Comparison of ENCODE assay signal across 29 cellular contexts in the genomic region with DNA sequence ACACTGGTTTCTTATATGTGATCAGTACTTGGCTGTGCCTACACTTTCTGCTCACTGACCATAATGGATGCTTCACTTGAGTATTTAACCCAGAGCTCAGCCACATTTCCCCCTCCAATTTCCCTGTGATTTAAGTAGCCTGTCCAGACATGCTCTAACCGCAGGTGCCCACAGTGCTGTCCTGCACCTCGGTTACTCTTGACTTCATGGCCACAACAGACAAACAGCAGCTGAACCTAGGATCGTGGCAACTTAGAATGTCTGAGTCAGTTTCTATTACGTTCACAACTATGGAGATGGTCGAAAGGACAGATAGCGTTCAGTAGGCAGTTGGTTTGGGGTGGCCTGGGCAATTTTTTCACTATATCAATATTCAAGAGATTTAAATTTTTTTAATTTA.
"Had no signal": no experiment of that assay in that cellular context is flagged by ENCODE, and none has a peak within 500 bp of the region (broad histone marks: within the 10 kb centered on the region; RNA-seq: fewer than 3 reads in every experiment).

No MANE protein-coding gene starts in this region.

- H3K9me3 Mint-ChIP-seq: activated CD4-positive, alpha-beta T cell treated with anti-CD3 and anti-CD28 coated beads, Interleukin-2, amount 10 ng/mL, durations not matched to agents 24 days and 14 days; activated CD8-positive, alpha-beta T cell treated with anti-CD3 and anti-CD28 coated beads for 36 hours; activated naive CD8-positive, alpha-beta T cell treated with anti-CD3 and anti-CD28 coated beads for 36 hours; activated T-cell treated with anti-CD3 and anti-CD28 coated beads, Interleukin-2, amount 50 U/mL, for 72 hours; activated T-helper 17 cell treated with anti-CD3 and anti-CD28 coated beads, Interleukin-2, amount 50 U/mL, for 72 hours; T-helper 2 cell treated with Interferon-gamma antibody and Interleukin-4, amounts not matched to agents 5 μg/mL and 100 μg/mL, for 36 hours had no signal

- H3K27me3 Mint-ChIP-seq: activated CD8-positive, alpha-beta T cell treated with anti-CD3 and anti-CD28 coated beads for 36 hours; activated naive CD8-positive, alpha-beta T cell treated with anti-CD3 and anti-CD28 coated beads for 36 hours; activated T-helper 17 cell treated with anti-CD3 and anti-CD28 coated beads, Interleukin-2, amount 50 U/mL, for 72 hours had no signal

- H3K27ac ChIP-seq: Peyer's patch had no signal

- H3K4me3 Mint-ChIP-seq: activated CD4-positive, alpha-beta T cell treated with anti-CD3 and anti-CD28 coated beads, Interleukin-2, amount 10 ng/mL, durations not matched to agents 24 days and 14 days; activated CD8-positive, alpha-beta T cell treated with anti-CD3 and anti-CD28 coated beads for 36 hours; activated naive CD8-positive, alpha-beta T cell treated with anti-CD3 and anti-CD28 coated beads for 36 hours; activated T-cell treated with anti-CD3 and anti-CD28 coated beads, Interleukin-2, amount 50 U/mL, for 72 hours; activated T-helper 17 cell treated with anti-CD3 and anti-CD28 coated beads, Interleukin-2, amount 50 U/mL, for 72 hours; T-helper 2 cell treated with Interferon-gamma antibody and Interleukin-4, amounts not matched to agents 5 μg/mL and 100 μg/mL, for 36 hours had no signal

- H3K4me3 ChIP-seq: K562, Peyer's patch had no signal

- H3K27me3 ChIP-seq: Peyer's patch had no signal

- H3K9me3 ChIP-seq: Peyer's patch had no signal

- H3K27ac Mint-ChIP-seq: activated CD4-positive, alpha-beta T cell treated with anti-CD3 and anti-CD28 coated beads, Interleukin-2, amount 10 ng/mL, durations not matched to agents 24 days and 14 days; activated CD8-positive, alpha-beta T cell treated with anti-CD3 and anti-CD28 coated beads for 36 hours; activated naive CD8-positive, alpha-beta T cell treated with anti-CD3 and anti-CD28 coated beads for 36 hours; activated T-cell treated with anti-CD3 and anti-CD28 coated beads, Interleukin-2, amount 50 U/mL, for 72 hours; activated T-helper 17 cell treated with anti-CD3 and anti-CD28 coated beads, Interleukin-2, amount 50 U/mL, for 72 hours; T-helper 2 cell treated with Interferon-gamma antibody and Interleukin-4, amounts not matched to agents 5 μg/mL and 100 μg/mL, for 36 hours had no signal

- ATAC-seq: activated CD8-positive, alpha-beta T cell treated with anti-CD3 and anti-CD28 coated beads for 36 hours; activated T-cell treated with anti-CD3 and anti-CD28 coated beads, Interleukin-2, amount 50 U/mL, for 72 hours; activated T-helper 17 cell treated with anti-CD3 and anti-CD28 coated beads, Interleukin-2, amount 50 U/mL, for 72 hours; K562; PC-3 had no signal

- H3K36me3 ChIP-seq: Peyer's patch had no signal

- DNase-seq: activated CD4-positive, alpha-beta T cell treated with anti-CD3 and anti-CD28 coated beads, Interleukin-2, amount 10 ng/mL, durations not matched to agents 24 days and 14 days; activated CD4-positive, alpha-beta T cell treated with anti-CD3 and anti-CD28 coated beads, Interleukin-2, amount 50 U/mL, for 4 hours; activated CD8-positive, alpha-beta T cell treated with anti-CD3 and anti-CD28 coated beads for 36 hours; activated effector memory CD4-positive, alpha-beta T cell treated with anti-CD3 and anti-CD28 coated beads, Interleukin-2, amount 50 U/mL, for 16 hours; activated naive CD4-positive, alpha-beta T cell; activated naive CD4-positive, alpha-beta T cell treated with anti-CD3 and anti-CD28 coated beads, Interleukin-2, amount 50 U/mL, for 16 hours; activated naive CD8-positive, alpha-beta T cell treated with anti-CD3 and anti-CD28 coated beads for 36 hours; activated T-cell treated with anti-CD3 and anti-CD28 coated beads, Interleukin-2, amount 50 U/mL, for 1 hour; activated T-cell treated with anti-CD3 and anti-CD28 coated beads, Interleukin-2, amount 50 U/mL, for 72 hours; amniotic stem cell; aorta; IMR-90; NCI-H1105 treated with DMSO at 0.1 percent for 48 hours; NCI-H1436; NCI-H187; NCI-H2029 treated with DMSO at 0.1 percent for 48 hours; NCI-H2171 treated with DMSO at 0.1 percent for 48 hours; NCI-H2227 treated with DMSO at 0.1 percent for 48 hours; NCI-H446; NCI-H510A treated with DMSO at 0.1 percent for 48 hours; NCI-H69; NK-92 treated with Interleukin-12 subunit alpha and Interleukin-12 subunit beta, amount 100 ng/mL, for 24 hours; PC-3; Peyer's patch; RPMI8226; SIG-M5 had no signal

- H3K36me3 Mint-ChIP-seq: activated naive CD8-positive, alpha-beta T cell treated with anti-CD3 and anti-CD28 coated beads for 36 hours had no signal
